In genomic region chr1:88801575-88802208, GRCh38 we compare ENCODE assay signal across 12 cellular contexts.
DNase-seq lines count a peak whose midpoint lies in the region; ATAC-seq, FAIRE-seq and TF ChIP-seq lines count a peak whose summit lies in the region.
"Had no signal": no experiment of that assay in that cellular context is flagged by ENCODE, and none has a peak within 500 bp of the region (broad histone marks: within the 10 kb centered on the region; RNA-seq: fewer than 3 reads in every experiment).

No MANE protein-coding gene starts in this region.

- 89% methylated on average over 9 of the region's 9 CpGs; no CpG with 5 or more reads in 1 of the 2 experiments for WGBS in H1 (ENCODE audit: extremely low coverage in 1 of 2, insufficient coverage in 1 of 2, insufficient read length in 1 of 2, insufficient replicate concordance in 2 of 2, low coverage in 1 of 2, low lambda C conversion rate in 2 of 2, missing lambda C conversion rate in 1 of 2), 2 experiments

- H3K27me3 Mint-ChIP-seq in stimulated activated memory B cell treated with anti-CD40 and anti-IgM and Interleukin-4, amounts not matched to agents 10 μg/mL and 1 μg/mL and 100 μg/mL, for 72 hours = no peaks in the 10 kb centered on the region
- H3K27me3 Mint-ChIP-seq in Caco-2 (ENCODE audit: insufficient read depth, unreplicated experiment) = no peaks in the 10 kb centered on the region
- H3K27me3 Mint-ChIP-seq: CD8-positive, alpha-beta memory T cell had no signal

- no peak overlapping the region for H3K23ac ChIP-seq in H1 (ENCODE audit: insufficient read length)

- no peak overlapping the region for H4K91ac ChIP-seq in H1 (replicated peaks; ENCODE audit: insufficient read length, low read length)

- H2AFZ ChIP-seq in H1 (ENCODE audit: low read length) = no peak overlapping the region

- peaks cover 18 to 25% of the 10 kb centered on the region in 2 donors for H3K36me3 Mint-ChIP-seq in activated naive CD4-positive, alpha-beta T cell treated with anti-CD3 and anti-CD28 coated beads, Interleukin-2, amount 50 U/mL, for 72 hours
- peaks cover 72% of the 10 kb centered on the region for H3K36me3 Mint-ChIP-seq in stimulated activated memory B cell treated with anti-CD40 and anti-IgM and Interleukin-4, amounts not matched to agents 10 μg/mL and 1 μg/mL and 100 μg/mL, for 72 hours
- peaks cover 37% of the 10 kb centered on the region for H3K36me3 Mint-ChIP-seq in Caco-2 (ENCODE audit: insufficient read depth, unreplicated experiment)

- no peaks in the 10 kb centered on the region for H3K9me3 ChIP-seq in H1 (ENCODE audit: insufficient read depth in 2 of 2, low read depth in 1 of 2, low read length in 1 of 2)
- H3K9me3 ChIP-seq in gastrocnemius medialis = no peaks in the 10 kb centered on the region
- H3K9me3 ChIP-seq in Caco-2 = no peaks in the 10 kb centered on the region
- H3K9me3 ChIP-seq: upper lobe of left lung had no signal

- DNase-seq in activated naive CD4-positive, alpha-beta T cell treated with anti-CD3 and anti-CD28 coated beads, Interleukin-2, amount 50 U/mL, for 72 hours (ENCODE audit: low spot score in 2 of 2) = no peak
- no peak for DNase-seq in activated naive CD4-positive, alpha-beta T cell treated with Interleukin-2 at 50 U/mL for 16 hours
- DNase-seq in NOMO-1 (lab: John Stamatoyannopoulos, UW; ENCODE audit: unreplicated experiment in 2 of 2) (peak; percentile 52 to 70), H1 (ENCODE audit: low read depth in 1 of 2, low spot score in 2 of 2) (no peak), gastrocnemius medialis (no peak), Caco-2 (no peak)
- DNase-seq: activated CD4-positive, alpha-beta T cell treated with anti-CD3 and anti-CD28 coated beads, Interleukin-2, amount 50 U/mL, for 1 hour; CD8-positive, alpha-beta memory T cell had no signal

- in situ Hi-C loops in gastrocnemius medialis (cut with MboI; ENCODE audit: low sequenced_read_pairs in 4 of 4) = loop anchor here in 1 of 4 donors (10.0 kb wide), 1 partner anchor 73 kb away; no protein-coding TSS in a partner anchor

- no peak for TF ChIP-seq EP300 in H1 (IDR thresholded peaks at IDR 0.05; ENCODE audit: borderline replicate concordance in 1 of 2, low read depth in 2 of 2, low read length in 2 of 2)

- CTCF ChIA-PET in H1 (lab: Charles Lee; ENCODE audit: partially characterized antibody) (interaction anchor here (0.6 to 2.7 kb wide), 13 partner anchors 9 to 105 kb away, joined by 3 to 11 read pairs (median 3); no protein-coding TSS in a partner anchor), Caco-2 (lab: Charles Lee) (no interaction called here)

- H3K56ac ChIP-seq in H1 (replicated peaks; ENCODE audit: insufficient read length, low read depth, low read length) = no peak overlapping the region

- ATAC-seq in activated naive CD4-positive, alpha-beta T cell treated with anti-CD3 and anti-CD28 coated beads, Interleukin-2, amount 50 U/mL, for 72 hours = peak in 1 of 2 donors; percentile 39
- ATAC-seq in stimulated activated memory B cell treated with anti-CD40 and anti-IgM and Interleukin-4, amounts not matched to agents 10 μg/mL and 1 μg/mL and 100 μg/mL, for 72 hours = no peak
- ATAC-seq in gastrocnemius medialis (no peak), GM19452 (IDR thresholded peaks at IDR 0.05; ENCODE audit: unreplicated experiment) (no peak)

- H3K4me3 ChIP-seq in H1 (ENCODE audit: extremely low read depth in 1 of 4, insufficient read depth in 2 of 4, low read depth in 3 of 4, low read length in 4 of 4) (no peak overlapping the region), gastrocnemius medialis (no peak overlapping the region), Caco-2 (ENCODE audit: low read depth, low read length) (no peak overlapping the region)
- H3K4me3 ChIP-seq: upper lobe of left lung had no signal

- no peak overlapping the region for H4K8ac ChIP-seq in H1 (ENCODE audit: extremely low read depth, insufficient read depth, low read length)

- TF ChIP-seq CTCF in H1 (IDR thresholded peaks at IDR 0.05; ENCODE audit: control extremely low read depth in 1 of 3, insufficient read depth in 1 of 3, low read depth in 1 of 3, low read length in 3 of 3) = no peak
- TF ChIP-seq CTCF in gastrocnemius medialis (IDR thresholded peaks at IDR 0.05 in 4 of 5, conservative IDR thresholded peaks at IDR 0.05 in 1 of 5) = no peak
- no peak for TF ChIP-seq CTCF in Caco-2 (IDR thresholded peaks at IDR 0.05; ENCODE audit: insufficient read depth in 1 of 2, low read depth in 1 of 2, low read length in 1 of 2, severe bottlenecking in 1 of 2, unreplicated experiment in 1 of 2)

- FAIRE-seq in H1 (lab: Jason Lieb, UNC) = no peak
- FAIRE-seq: colon had no signal

- H3K79me2 ChIP-seq in H1 (ENCODE audit: control insufficient read depth in 1 of 2, insufficient read depth in 2 of 2, low read length in 2 of 2) = no peaks in the 10 kb centered on the region

- peaks cover 5% of the 10 kb centered on the region for H3K4me1 Mint-ChIP-seq in stimulated activated memory B cell treated with anti-CD40 and anti-IgM and Interleukin-4, amounts not matched to agents 10 μg/mL and 1 μg/mL and 100 μg/mL, for 72 hours
- H3K4me1 Mint-ChIP-seq in Caco-2 (ENCODE audit: low read depth, unreplicated experiment) = no peaks in the 10 kb centered on the region

- peak overlapping the region; percentile 84; the same call in 1 of the 2 replicates for H2BK5ac ChIP-seq in H1 (ENCODE audit: low read depth, low read length)

- no peaks in the 10 kb centered on the region for H3K23me2 ChIP-seq in H1 (ENCODE audit: low read depth, low read length)

- no peaks in the 10 kb centered on the region for H4K20me1 ChIP-seq in H1 (replicated peaks in 1 of 2; ENCODE audit: control insufficient read depth in 1 of 2, insufficient read depth in 2 of 2, low read length in 2 of 2)

- H3K4me3 Mint-ChIP-seq in stimulated activated memory B cell treated with anti-CD40 and anti-IgM and Interleukin-4, amounts not matched to agents 10 μg/mL and 1 μg/mL and 100 μg/mL, for 72 hours = no peak overlapping the region
- no peak overlapping the region for H3K4me3 Mint-ChIP-seq in Caco-2 (ENCODE audit: unreplicated experiment)
- H3K4me3 Mint-ChIP-seq: CD8-positive, alpha-beta memory T cell had no signal

- no TSS peak for BruUV-seq in Caco-2 (replicated peaks; lab: Mats Ljungman, UMichigan)

- H3K27ac ChIP-seq in H1 (ENCODE audit: low read depth, low read length) (peak overlapping the region; percentile 65; the same call in 1 of the 2 replicates), gastrocnemius medialis (no peak overlapping the region)

- no peak overlapping the region for H2BK15ac ChIP-seq in H1 (ENCODE audit: low read length)

- no peaks in the 10 kb centered on the region for H3K79me1 ChIP-seq in H1 (ENCODE audit: low read depth, low read length)

- no peak overlapping the region for H3K9ac ChIP-seq in H1 (replicated peaks in 1 of 4; ENCODE audit: extremely low read depth in 1 of 4, low read depth in 3 of 4, low read length in 3 of 4)

- peaks cover 4 to 5% of the 10 kb centered on the region in 2 donors for H3K9me3 Mint-ChIP-seq in activated naive CD4-positive, alpha-beta T cell treated with anti-CD3 and anti-CD28 coated beads, Interleukin-2, amount 50 U/mL, for 72 hours
- peaks cover 17% of the 10 kb centered on the region for H3K9me3 Mint-ChIP-seq in stimulated activated memory B cell treated with anti-CD40 and anti-IgM and Interleukin-4, amounts not matched to agents 10 μg/mL and 1 μg/mL and 100 μg/mL, for 72 hours
- no peaks in the 10 kb centered on the region for H3K9me3 Mint-ChIP-seq in Caco-2 (ENCODE audit: unreplicated experiment)

- no peak overlapping the region for H3K14ac ChIP-seq in H1 (ENCODE audit: insufficient read length)

- no peak overlapping the region; the same call in 1 of the 2 replicates for H2BK20ac ChIP-seq in H1 (ENCODE audit: low read length)

- POLR2A ChIA-PET in H1 (lab: Charles Lee; ENCODE audit: partially characterized antibody) (interaction anchor here (1.0 kb wide), 1 partner anchor 13 kb away, joined by 3 read pairs; no protein-coding TSS in a partner anchor), Caco-2 (lab: Charles Lee) (no interaction called here)

- H2AK5ac ChIP-seq in H1 (ENCODE audit: low read depth, low read length) = no peak overlapping the region

- no peak for TF ChIP-seq RAD21 in H1 (IDR thresholded peaks at IDR 0.05 in 1 of 2, conservative IDR thresholded peaks at IDR 0.05 in 1 of 2; ENCODE audit: low read depth in 2 of 2, low read length in 2 of 2)

- intact Hi-C loops in gastrocnemius medialis (cut with DNase I; ENCODE audit: low total_unique reads) (loop anchor here (5.0 kb wide), 1 partner anchor 76 kb away; no protein-coding TSS in a partner anchor), Caco-2 (cut with micrococcal nuclease; ENCODE audit: unreplicated experiment) (no loop called here)

- no peak overlapping the region; the same call in 1 of the 2 replicates for H2BK12ac ChIP-seq in H1 (ENCODE audit: low read depth, low read length)

- H3K18ac ChIP-seq in H1 (ENCODE audit: extremely low read depth, low read length) = peak overlapping the region; percentile 39; the same call in 1 of the 2 replicates

- no peak overlapping the region for H3K4me2 ChIP-seq in H1 (ENCODE audit: insufficient read depth in 1 of 2, low read depth in 2 of 2, low read length in 2 of 2)

- H4K5ac ChIP-seq in H1 (ENCODE audit: insufficient read length, low read depth, low read length) = no peak overlapping the region

- H3K36me3 ChIP-seq in H1 (ENCODE audit: control insufficient read depth in 2 of 4, insufficient read depth in 4 of 4, low read length in 3 of 4) = peaks cover 4 to 35% (median 18%) of the 10 kb centered on the region in 4 experiments; a peak in 6 of 8 replicates
- peaks cover 0 to 24% of the 10 kb centered on the region in 2 donors for H3K36me3 ChIP-seq in gastrocnemius medialis
- no peaks in the 10 kb centered on the region for H3K36me3 ChIP-seq in Caco-2 (ENCODE audit: control insufficient read depth, insufficient read depth, low read length)

- no peak overlapping the region for H2BK120ac ChIP-seq in H1 (replicated peaks; ENCODE audit: low read depth, low read length)

- H3K4ac ChIP-seq in H1 (replicated peaks; ENCODE audit: insufficient read length, low read depth, low read length) = no peak overlapping the region

- H3K27me3 ChIP-seq in H1 (replicated peaks in 1 of 4; ENCODE audit: control insufficient read depth in 3 of 4, extremely low read depth in 1 of 4, insufficient read depth in 3 of 4, low read length in 3 of 4) = no peaks in the 10 kb centered on the region
- no peaks in the 10 kb centered on the region for H3K27me3 ChIP-seq in gastrocnemius medialis
- H3K27me3 ChIP-seq in Caco-2 (replicated peaks; ENCODE audit: control insufficient read depth, insufficient read depth, low read length) = no peaks in the 10 kb centered on the region
- H3K27me3 ChIP-seq: upper lobe of left lung had no signal

- no peaks in the 10 kb centered on the region for H3K4me1 ChIP-seq in H1 (replicated peaks in 1 of 4; ENCODE audit: control insufficient read depth in 3 of 4, insufficient read depth in 4 of 4, low read length in 3 of 4)
- H3K4me1 ChIP-seq in gastrocnemius medialis = no peaks in the 10 kb centered on the region
- H3K4me1 ChIP-seq in Caco-2 = no peaks in the 10 kb centered on the region
- H3K4me1 ChIP-seq: upper lobe of left lung had no signal

- peak overlapping the region; percentile 47 to 94 for H3K27ac Mint-ChIP-seq in activated naive CD4-positive, alpha-beta T cell treated with anti-CD3 and anti-CD28 coated beads, Interleukin-2, amount 50 U/mL, for 72 hours
- H3K27ac Mint-ChIP-seq in stimulated activated memory B cell treated with anti-CD40 and anti-IgM and Interleukin-4, amounts not matched to agents 10 μg/mL and 1 μg/mL and 100 μg/mL, for 72 hours = peak overlapping the region; percentile 72
- H3K27ac Mint-ChIP-seq in Caco-2 (ENCODE audit: unreplicated experiment) = no peak overlapping the region

- no peak for TF ChIP-seq POLR2A in H1 (IDR thresholded peaks at IDR 0.05; ENCODE audit: control extremely low read depth in 1 of 2, low read depth in 2 of 2, low read length in 2 of 2)
- TF ChIP-seq POLR2A in gastrocnemius medialis (IDR thresholded peaks at IDR 0.05) = no peak

Comparison
In these comparisons a context has a peak if more than half of its experiments do, and no peak if none do; other contexts are left out.
1. DNase-seq: peak in NOMO-1 (2 of 2); none in activated naive CD4-positive, alpha-beta T cell treated with anti-CD3 and anti-CD28 coated beads, Interleukin-2, amount 50 U/mL, for 72 hours (0 of 2), activated naive CD4-positive, alpha-beta T cell treated with Interleukin-2 at 50 U/mL for 16 hours (single experiment), H1 (0 of 2), gastrocnemius medialis (0 of 2) and Caco-2 (0 of 2).